ENCODE assay signal across 19 cellular contexts in the genomic region with DNA sequence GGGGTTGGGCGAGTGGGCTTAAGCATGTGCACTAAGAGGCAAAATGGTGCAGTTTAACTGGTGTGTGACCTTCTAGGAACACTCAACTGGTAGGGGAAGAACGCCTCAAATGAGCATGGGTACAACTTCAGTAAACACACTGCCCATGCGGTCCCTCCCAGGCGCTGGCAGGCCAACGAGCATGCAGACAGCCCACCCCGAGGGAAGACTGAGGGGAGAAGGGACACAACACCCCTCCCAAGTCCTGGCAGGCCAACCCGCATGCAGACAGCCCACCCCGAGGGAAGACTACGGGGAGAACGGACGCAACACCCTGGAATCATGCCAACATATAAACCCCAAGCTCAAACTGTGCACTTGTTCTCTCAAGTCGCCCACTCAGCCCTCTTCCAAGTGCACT.
"Had no signal": no experiment of that assay in that cellular context is flagged by ENCODE, and none has a peak within 500 bp of the region (broad histone marks: within the 10 kb centered on the region; RNA-seq: fewer than 3 reads in every experiment).

No MANE protein-coding gene starts in this region.

- H3K27me3 Mint-ChIP-seq: activated CD4-positive, alpha-beta T cell treated with anti-CD3 and anti-CD28 coated beads, Interleukin-2, amount 10 ng/mL, durations not matched to agents 7 days and 5 days; activated naive CD8-positive, alpha-beta T cell had no signal

- H3K27me3 ChIP-seq: pancreas had no signal

- H3K36me3 Mint-ChIP-seq: activated naive CD8-positive, alpha-beta T cell; brain had no signal

- H3K4me1 ChIP-seq: pancreas, stomach had no signal

- H3K4me1 Mint-ChIP-seq: activated CD4-positive, alpha-beta T cell treated with anti-CD3 and anti-CD28 coated beads, Interleukin-2, amount 10 ng/mL, durations not matched to agents 7 days and 5 days had no signal

- H3K4me3 ChIP-seq: lung, pancreas, stomach, thoracic aorta had no signal

- H3K9me3 Mint-ChIP-seq: activated CD4-positive, alpha-beta T cell treated with anti-CD3 and anti-CD28 coated beads, Interleukin-2, amount 10 ng/mL, durations not matched to agents 7 days and 5 days; T-helper 2 cell treated with Interferon-gamma antibody and Interleukin-4, amounts not matched to agents 5 μg/mL and 100 μg/mL, for 36 hours had no signal

- H3K4me3 Mint-ChIP-seq: activated CD4-positive, alpha-beta T cell treated with anti-CD3 and anti-CD28 coated beads, Interleukin-2, amount 10 ng/mL, durations not matched to agents 7 days and 5 days; activated naive CD8-positive, alpha-beta T cell; activated T-cell treated with anti-CD3 and anti-CD28 coated beads, Interleukin-2, amount 50 U/mL, for 72 hours; brain; neural crest cell; T-helper 2 cell treated with Interferon-gamma antibody and Interleukin-4, amounts not matched to agents 5 μg/mL and 100 μg/mL, for 36 hours had no signal

- H3K27ac Mint-ChIP-seq: activated CD4-positive, alpha-beta T cell treated with anti-CD3 and anti-CD28 coated beads, Interleukin-2, amount 10 ng/mL, durations not matched to agents 7 days and 5 days; activated naive CD8-positive, alpha-beta T cell; activated T-cell treated with anti-CD3 and anti-CD28 coated beads, Interleukin-2, amount 50 U/mL, for 72 hours; T-helper 2 cell treated with Interferon-gamma antibody and Interleukin-4, amounts not matched to agents 5 μg/mL and 100 μg/mL, for 36 hours had no signal

- ATAC-seq: activated T-cell treated with anti-CD3 and anti-CD28 coated beads, Interleukin-2, amount 50 U/mL, for 72 hours; pancreas had no signal

- DNase-seq: activated CD4-positive, alpha-beta T cell treated with anti-CD3 and anti-CD28 coated beads, Interleukin-2, amount 10 ng/mL, durations not matched to agents 7 days and 5 days; activated CD4-positive, CD25-positive, alpha-beta regulatory T cell; activated CD8-positive, alpha-beta memory T cell treated with anti-CD3 and anti-CD28 coated beads, Interleukin-2, amount 50 U/mL, for 48 hours; activated gamma-delta T cell; activated T-cell treated with anti-CD3 and anti-CD28 coated beads, Interleukin-2, amount 50 U/mL, for 72 hours; amygdala; cerebellar nuclear complex; effector memory CD4-positive, alpha-beta T cell; erythroblast; stimulated activated CD4-positive, alpha-beta T cell treated with anti-CD3 and anti-CD28 coated beads, Interleukin-12 subunit alpha, Interleukin-12 subunit beta, amount 100 ng/mL, for 4 hours; stimulated activated CD4-positive, alpha-beta T cell treated with anti-CD3 and anti-CD28 coated beads, Interleukin-2, amount 100 ng/mL, for 24 hours; stomach had no signal

- H3K27ac ChIP-seq: pancreas, stomach, thoracic aorta had no signal

- H3K36me3 ChIP-seq: pancreas, stomach, thoracic aorta had no signal

- H3K9me3 ChIP-seq: pancreas, stomach, thoracic aorta had no signal
